In genomic region chr1:118154220-118154619, GRCh38 we compare ENCODE assay signal across 1 cellular context.
TF ChIP-seq lines count a peak whose summit lies in the region.

No MANE protein-coding gene starts in this region.

TF ChIP-seq in K562, 482 proteins besides CTCF, POLR2A, EP300 and RAD21 (continued from another document):
- TF ChIP-seq RERE (CRISPR knock-in tag; IDR thresholded peaks at IDR 0.05; ENCODE audit: borderline replicate concordance) = no peak
- no peak for TF ChIP-seq ZNF398 (CRISPR knock-in tag; IDR thresholded peaks at IDR 0.05)
- TF ChIP-seq DEAF1 (CRISPR knock-in tag; IDR thresholded peaks at IDR 0.05) = peak; percentile 76
- TF ChIP-seq HSF4 (CRISPR knock-in tag; IDR thresholded peaks at IDR 0.05; ENCODE audit: borderline replicate concordance) = no peak
- no peak for TF ChIP-seq ZBTB34 (CRISPR knock-in tag; IDR thresholded peaks at IDR 0.05)
- TF ChIP-seq SMC3 (conservative IDR thresholded peaks at IDR 0.05; ENCODE audit: insufficient read depth, low read depth, low read length) = 0 out of 2 replicates have a peak, but pooled peaks have one; percentile 37
- TF ChIP-seq ZFP36 (IDR thresholded peaks at IDR 0.05; ENCODE audit: low read depth, low read length, partially characterized antibody) = no peak
- TF ChIP-seq HMBOX1 (IDR thresholded peaks at IDR 0.05) = 0 out of 2 replicates have a peak, but pooled peaks have one; percentile 25
- TF ChIP-seq MTA3 (IDR thresholded peaks at IDR 0.05; ENCODE audit: borderline replicate concordance) = no peak
- no peak for TF ChIP-seq SAFB2 (IDR thresholded peaks at IDR 0.05; ENCODE audit: borderline replicate concordance, low read depth, low read length, severe bottlenecking)
- TF ChIP-seq FOXK1 (CRISPR knock-in tag; IDR thresholded peaks at IDR 0.05; ENCODE audit: borderline replicate concordance) = no peak
- no peak for TF ChIP-seq PTBP1 (IDR thresholded peaks at IDR 0.05; ENCODE audit: low read depth, low read length)
- no peak for TF ChIP-seq RUNX1 (IDR thresholded peaks at IDR 0.05; ENCODE audit: low read depth)
- TF ChIP-seq ZNF699 (CRISPR knock-in tag; IDR thresholded peaks at IDR 0.05; ENCODE audit: insufficient replicate concordance) = no peak
